In genomic region chr11:19474954-19475811, GRCh38 we compare ENCODE assay signal across 10 cellular contexts.
DNase-seq lines count a peak whose midpoint lies in the region; ATAC-seq, FAIRE-seq and TF ChIP-seq lines count a peak whose summit lies in the region.
"Had no signal": no experiment of that assay in that cellular context is flagged by ENCODE, and none has a peak within 500 bp of the region (broad histone marks: within the 10 kb centered on the region; RNA-seq: fewer than 3 reads in every experiment).

No MANE protein-coding gene starts in this region.

- POLR2A ChIA-PET in H1 (lab: Charles Lee; ENCODE audit: partially characterized antibody), result no interaction called here

- H4K5ac ChIP-seq in H1 (ENCODE audit: insufficient read length, low read depth, low read length), result no peak overlapping the region

- H4K8ac ChIP-seq in H1 (ENCODE audit: extremely low read depth, insufficient read depth, low read length), result no peak overlapping the region

- peak overlapping the region; percentile 73; the same call in 1 of the 2 replicates for H2BK20ac ChIP-seq in H1 (ENCODE audit: low read length)

- H3K9me3 ChIP-seq in H1 (ENCODE audit: insufficient read depth in 2 of 2, low read depth in 1 of 2, low read length in 1 of 2), result no peaks in the 10 kb centered on the region
- no peaks in the 10 kb centered on the region for H3K9me3 ChIP-seq in suprapubic skin

- no peak overlapping the region for H2BK120ac ChIP-seq in H1 (replicated peaks; ENCODE audit: low read depth, low read length)

- H3K4me1 ChIP-seq in H1 (replicated peaks in 1 of 4; ENCODE audit: control insufficient read depth in 3 of 4, insufficient read depth in 4 of 4, low read length in 3 of 4) (peaks cover 0 to 4% (median 3%) of the 10 kb centered on the region in 4 experiments; a peak in 4 of 7 replicates), foreskin keratinocyte (no peaks in the 10 kb centered on the region), suprapubic skin (no peaks in the 10 kb centered on the region)

- no peak overlapping the region for H3K14ac ChIP-seq in H1 (ENCODE audit: insufficient read length)

- no peak overlapping the region for H2BK15ac ChIP-seq in H1 (ENCODE audit: low read length)

- H2BK5ac ChIP-seq in H1 (ENCODE audit: low read depth, low read length), result no peak overlapping the region

- H3K23ac ChIP-seq in H1 (ENCODE audit: insufficient read length), result no peak overlapping the region

- 68% methylated on average over 8 of the region's 9 CpGs; no CpG with 5 or more reads in 1 of the 2 experiments for WGBS in H1 (ENCODE audit: extremely low coverage in 1 of 2, insufficient coverage in 1 of 2, insufficient read length in 1 of 2, insufficient replicate concordance in 2 of 2, low coverage in 1 of 2, low lambda C conversion rate in 2 of 2, missing lambda C conversion rate in 1 of 2), 2 experiments
- 44% methylated on average over 9 of the region's 9 CpGs for WGBS in suprapubic skin

- peak overlapping the region; percentile 52; the same call in 1 of the 2 replicates for H2BK12ac ChIP-seq in H1 (ENCODE audit: low read depth, low read length)

- H2AFZ ChIP-seq in H1 (ENCODE audit: low read length), result peak overlapping the region; percentile 78; the same call in 1 of the 2 replicates

- FAIRE-seq in H1 (lab: Jason Lieb, UNC), result no peak

- no peak overlapping the region for H3K4ac ChIP-seq in H1 (replicated peaks; ENCODE audit: insufficient read length, low read depth, low read length)

- no peaks in the 10 kb centered on the region for H3K23me2 ChIP-seq in H1 (ENCODE audit: low read depth, low read length)

- no peak for TF ChIP-seq POLR2A in H1 (IDR thresholded peaks at IDR 0.05; ENCODE audit: control extremely low read depth in 1 of 2, low read depth in 2 of 2, low read length in 2 of 2)
- no peak for TF ChIP-seq POLR2A in suprapubic skin (IDR thresholded peaks at IDR 0.05)

- no peaks in the 10 kb centered on the region for H4K20me1 ChIP-seq in H1 (replicated peaks in 1 of 2; ENCODE audit: control insufficient read depth in 1 of 2, insufficient read depth in 2 of 2, low read length in 2 of 2)

- DNase-seq in DMS153 treated with DMSO at 0.1 percent for 48 hours (lab: John Stamatoyannopoulos, UW; ENCODE audit: unreplicated experiment) (peak; percentile 71), H1 (ENCODE audit: low read depth in 1 of 2, low spot score in 2 of 2) (no peak), foreskin keratinocyte (no peak), NCI-H226 (no peak), suprapubic skin (ENCODE audit: low spot score in 2 of 2) (no peak), NCI-H187 treated with DMSO at 0.1 percent for 48 hours (lab: John Stamatoyannopoulos, UW) (no peak)
- DNase-seq: left ventricle myocardium superior, T-helper 17 cell had no signal

- no peak for TF ChIP-seq RAD21 in H1 (IDR thresholded peaks at IDR 0.05 in 1 of 2, conservative IDR thresholded peaks at IDR 0.05 in 1 of 2; ENCODE audit: low read depth in 2 of 2, low read length in 2 of 2)

- H3K4me3 ChIP-seq in H1 (ENCODE audit: extremely low read depth in 1 of 4, insufficient read depth in 2 of 4, low read depth in 3 of 4, low read length in 4 of 4) (no peak overlapping the region), suprapubic skin (no peak overlapping the region)

- no peak overlapping the region for H3K9ac ChIP-seq in H1 (replicated peaks in 1 of 4; ENCODE audit: extremely low read depth in 1 of 4, low read depth in 3 of 4, low read length in 3 of 4)

- TF ChIP-seq EP300 in H1 (IDR thresholded peaks at IDR 0.05; ENCODE audit: borderline replicate concordance in 1 of 2, low read depth in 2 of 2, low read length in 2 of 2), result no peak
- no peak for TF ChIP-seq EP300 in suprapubic skin (IDR thresholded peaks at IDR 0.05)

- H3K27ac ChIP-seq in H1 (ENCODE audit: low read depth, low read length), result no peak overlapping the region
- H3K27ac ChIP-seq in foreskin keratinocyte, result no peak overlapping the region
- no peak overlapping the region for H3K27ac ChIP-seq in suprapubic skin

- no peaks in the 10 kb centered on the region; a peak in 2 of 7 replicates for H3K27me3 ChIP-seq in H1 (replicated peaks in 1 of 4; ENCODE audit: control insufficient read depth in 3 of 4, extremely low read depth in 1 of 4, insufficient read depth in 3 of 4, low read length in 3 of 4)
- H3K27me3 ChIP-seq in foreskin keratinocyte, result peaks cover 83% of the 10 kb centered on the region
- H3K27me3 ChIP-seq in suprapubic skin, result peaks cover 15% of the 10 kb centered on the region

- H3K56ac ChIP-seq in H1 (replicated peaks; ENCODE audit: insufficient read length, low read depth, low read length), result no peak overlapping the region

- H4K91ac ChIP-seq in H1 (replicated peaks; ENCODE audit: insufficient read length, low read length), result no peak overlapping the region

- peak overlapping the region in 1 of 2 experiments; percentile 5; a peak in 1 of 4 replicates for H3K4me2 ChIP-seq in H1 (ENCODE audit: insufficient read depth in 1 of 2, low read depth in 2 of 2, low read length in 2 of 2)

- ATAC-seq in GM21360 (IDR thresholded peaks at IDR 0.05; ENCODE audit: unreplicated experiment), result peak; percentile 78
- peak; percentile 84 for ATAC-seq in HG03432 (IDR thresholded peaks at IDR 0.05; ENCODE audit: unreplicated experiment)
- ATAC-seq in foreskin keratinocyte, result no peak
- ATAC-seq: left ventricle myocardium superior, T-helper 17 cell had no signal

- no peak overlapping the region for H2AK5ac ChIP-seq in H1 (ENCODE audit: low read depth, low read length)

- TF ChIP-seq CTCF in H1 (IDR thresholded peaks at IDR 0.05; ENCODE audit: control extremely low read depth in 1 of 3, insufficient read depth in 1 of 3, low read depth in 1 of 3, low read length in 3 of 3) (no peak), foreskin keratinocyte (conservative IDR thresholded peaks at IDR 0.05) (no peak), suprapubic skin (IDR thresholded peaks at IDR 0.05) (no peak)

- CTCF ChIA-PET in H1 (lab: Charles Lee; ENCODE audit: partially characterized antibody), result interaction anchor here (1.6 kb wide), 1 partner anchor 127 kb away, joined by 3 read pairs; no protein-coding TSS in a partner anchor

- no peaks in the 10 kb centered on the region for H3K79me2 ChIP-seq in H1 (ENCODE audit: control insufficient read depth in 1 of 2, insufficient read depth in 2 of 2, low read length in 2 of 2)

- 0 out of 2 replicates have a peak overlapping the region, but pooled peaks have one; percentile 2 for H3K18ac ChIP-seq in H1 (ENCODE audit: extremely low read depth, low read length)

- no peaks in the 10 kb centered on the region for H3K79me1 ChIP-seq in H1 (ENCODE audit: low read depth, low read length)

- H3K36me3 ChIP-seq in H1 (ENCODE audit: control insufficient read depth in 2 of 4, insufficient read depth in 4 of 4, low read length in 3 of 4) (no peaks in the 10 kb centered on the region), suprapubic skin (no peaks in the 10 kb centered on the region)

TF ChIP-seq in H1, 55 proteins besides CTCF, POLR2A, EP300 and RAD21:
- no peak for TF ChIP-seq BCL11A (IDR thresholded peaks at IDR 0.05; ENCODE audit: low read depth in 2 of 2, low read length in 2 of 2)
- no peak for TF ChIP-seq RNF2 (IDR thresholded peaks at IDR 0.05; ENCODE audit: borderline replicate concordance, low read depth, low read length, missing control alignments, poor library complexity, severe bottlenecking)
- TF ChIP-seq PHF8 (conservative IDR thresholded peaks at IDR 0.05; ENCODE audit: low read depth, low read length), result no peak
- no peak for TF ChIP-seq GTF2F1 (IDR thresholded peaks at IDR 0.05; ENCODE audit: borderline replicate concordance, low read depth, low read length)
